ENCODE assay signal across 21 cellular contexts in genomic region chr3:7401418-7401817, GRCh38.
DNase-seq lines count a peak whose midpoint lies in the region; ATAC-seq, FAIRE-seq and TF ChIP-seq lines count a peak whose summit lies in the region.
"Had no signal": no experiment of that assay in that cellular context is flagged by ENCODE, and none has a peak within 500 bp of the region (broad histone marks: within the 10 kb centered on the region; RNA-seq: fewer than 3 reads in every experiment).

No MANE protein-coding gene starts in this region.

- intact Hi-C loops in IMR-90 (cut with micrococcal nuclease) (no loop called here), K562 (cut with micrococcal nuclease) (no loop called here), heart right ventricle (cut with DNase I) (no loop called here)

- no peak overlapping the region for H3K14ac ChIP-seq in IMR-90 (replicated peaks; ENCODE audit: low read depth, low read length)

- no peak overlapping the region for H2BK20ac ChIP-seq in IMR-90 (ENCODE audit: low read depth, low read length)

- no peak overlapping the region for H2AFZ ChIP-seq in IMR-90 (replicated peaks; ENCODE audit: low read length, poor library complexity)
- no peak overlapping the region for H2AFZ ChIP-seq in K562 (ENCODE audit: low read depth, low read length)

- TF ChIP-seq RAD21 in A549 (conservative IDR thresholded peaks at IDR 0.05 in 1 of 2, IDR thresholded peaks at IDR 0.05 in 1 of 2) (no peak), IMR-90 (IDR thresholded peaks at IDR 0.05; ENCODE audit: low read length) (no peak), K562 (CRISPR knock-in tag; conservative IDR thresholded peaks at IDR 0.05 in 1 of 2, IDR thresholded peaks at IDR 0.05 in 1 of 2) (no peak)

- POLR2A ChIA-PET in A549 (lab: Yijun Ruan, JAX) (no interaction called here), IMR-90 (lab: Charles Lee; ENCODE audit: unreplicated experiment) (no interaction called here), K562 (lab: Yijun Ruan, JAX) (no interaction called here)

- TF ChIP-seq CTCF in A549 (IDR thresholded peaks at IDR 0.05), result no peak
- no peak for TF ChIP-seq CTCF in IMR-90 (conservative IDR thresholded peaks at IDR 0.05; ENCODE audit: low read depth, low read length)
- no peak for TF ChIP-seq CTCF in K562 (IDR thresholded peaks at IDR 0.05 in 2 of 3, conservative IDR thresholded peaks at IDR 0.05 in 1 of 3; ENCODE audit: insufficient read depth in 2 of 3, low read depth in 1 of 3, low read length in 3 of 3)
- TF ChIP-seq CTCF in heart right ventricle (IDR thresholded peaks at IDR 0.05), result no peak

- CTCF ChIA-PET in A549 (lab: Yijun Ruan, JAX), result no interaction called here
- CTCF ChIA-PET in IMR-90 (lab: Yijun Ruan, JAX), result no interaction called here
- CTCF ChIA-PET in K562 (lab: Yijun Ruan, JAX; ENCODE audit: low intra/inter-chr PET ratio), result no interaction called here

- dilution Hi-C loops in IMR-90 (cut with HindIII; ENCODE audit: low sequenced_read_pairs, unreplicated experiment), result no loop called here

- no peaks in the 10 kb centered on the region for H3K79me2 ChIP-seq in K562 (ENCODE audit: control insufficient read depth, insufficient read depth, low read length)

- no peak overlapping the region for H3K4ac ChIP-seq in IMR-90 (ENCODE audit: low read depth, low read length)

- H3K56ac ChIP-seq in IMR-90 (ENCODE audit: extremely low read depth, insufficient read depth, low read length), result no peak overlapping the region

- no peak overlapping the region for H2AK5ac ChIP-seq in IMR-90 (ENCODE audit: low read depth, low read length)

- no peaks in the 10 kb centered on the region for H3K4me1 ChIP-seq in A549
- no peaks in the 10 kb centered on the region for H3K4me1 ChIP-seq in IMR-90 (ENCODE audit: control insufficient read depth, insufficient read depth, low read length)
- H3K4me1 ChIP-seq in K562 (replicated peaks in 1 of 2; ENCODE audit: control insufficient read depth in 2 of 2, insufficient read depth in 2 of 2, low read length in 2 of 2), result no peaks in the 10 kb centered on the region
- no peaks in the 10 kb centered on the region for H3K4me1 ChIP-seq in heart right ventricle
- H3K4me1 ChIP-seq: BLaER1 treated with 17β-estradiol and CSF1 and Interleukin-3, amounts not matched to agents 10 nM and 100 nM; Caco-2 had no signal

- no peak overlapping the region for H3K18ac ChIP-seq in IMR-90 (ENCODE audit: low read depth, low read length)

- H3K27ac ChIP-seq in A549, result no peak overlapping the region
- H3K27ac ChIP-seq in IMR-90 (ENCODE audit: insufficient read depth, low read length), result no peak overlapping the region
- H3K27ac ChIP-seq in K562 (ENCODE audit: extremely low read depth, low read depth, low read length), result no peak overlapping the region
- no peak overlapping the region for H3K27ac ChIP-seq in heart right ventricle
- H3K27ac ChIP-seq: BLaER1 treated with 17β-estradiol and CSF1 and Interleukin-3, amounts not matched to agents 10 nM and 100 nM; C4-2B had no signal

- TF ChIP-seq POLR2A in A549 (IDR thresholded peaks at IDR 0.05; ENCODE audit: low read length) (no peak), IMR-90 (IDR thresholded peaks at IDR 0.05; ENCODE audit: low read depth, low read length) (no peak), K562 (conservative IDR thresholded peaks at IDR 0.05) (no peak)

- H4K20me1 ChIP-seq in IMR-90 (ENCODE audit: insufficient read depth, low read length) (no peaks in the 10 kb centered on the region), K562 (replicated peaks; ENCODE audit: control insufficient read depth, insufficient read depth, low read length) (no peaks in the 10 kb centered on the region)
- H4K20me1 ChIP-seq: BLaER1 treated with 17β-estradiol and CSF1 and Interleukin-3, amounts not matched to agents 10 nM and 100 nM had no signal

- H3K9ac ChIP-seq in IMR-90 (ENCODE audit: low read depth, low read length) (no peak overlapping the region), K562 (ENCODE audit: insufficient read depth in 1 of 2, low read depth in 2 of 2, low read length in 2 of 2) (no peak overlapping the region)
- H3K9ac ChIP-seq: BLaER1 treated with 17β-estradiol and CSF1 and Interleukin-3, amounts not matched to agents 10 nM and 100 nM had no signal

- TF ChIP-seq EP300 in A549 (IDR thresholded peaks at IDR 0.05) (no peak), K562 (IDR thresholded peaks at IDR 0.05; ENCODE audit: low read length) (no peak)

- no TSS peak for BruUV-seq in IMR-90 (replicated peaks; lab: Mats Ljungman, UMichigan)
- no TSS peak for BruUV-seq in K562 (replicated peaks; lab: Mats Ljungman, UMichigan)

- no peak overlapping the region for H2BK5ac ChIP-seq in IMR-90 (ENCODE audit: low read depth, low read length, poor library complexity, severe bottlenecking)

- H3K4me2 ChIP-seq in A549 (no peak overlapping the region), IMR-90 (ENCODE audit: low read depth, low read length) (no peak overlapping the region), K562 (ENCODE audit: insufficient read depth, low read length) (no peak overlapping the region)
- H3K4me2 ChIP-seq: BLaER1 treated with 17β-estradiol and CSF1 and Interleukin-3, amounts not matched to agents 10 nM and 100 nM had no signal

- no peak overlapping the region for H4K91ac ChIP-seq in IMR-90 (ENCODE audit: insufficient read depth, low read depth, low read length)

- whole genome bisulfite sequencing in A549 (ENCODE audit: missing lambda C conversion rate), result 29% methylated on average over 1 of the region's 1 CpG
- WGBS in IMR-90 (ENCODE audit: extremely low coverage in 2 of 2, insufficient read length in 1 of 2), 2 experiments, result no CpG with 5 or more reads among the region's 1 CpG
- 0% methylated on average over 1 of the region's 1 CpG for WGBS in K562 (ENCODE audit: insufficient coverage, low coverage, missing lambda C conversion rate)
- 89 to 93% methylated on average over 1 of the region's 1 CpG for WGBS in heart right ventricle, 2 donors

- no peak overlapping the region for H2BK15ac ChIP-seq in IMR-90 (ENCODE audit: low read depth, low read length)

- no peak overlapping the region for H2AK9ac ChIP-seq in IMR-90 (replicated peaks; ENCODE audit: low read depth, low read length, poor library complexity)

- H3K9me1 ChIP-seq in IMR-90 (ENCODE audit: insufficient read depth, low read length), result no peaks in the 10 kb centered on the region
- no peaks in the 10 kb centered on the region for H3K9me1 ChIP-seq in K562 (ENCODE audit: control insufficient read depth, insufficient read depth, low read length)

- in situ Hi-C loops in IMR-90 (cut with MboI; ENCODE audit: low sequenced_read_pairs) (no loop called here), K562 (cut with MboI) (no loop called here)

- H3K4me3 ChIP-seq in A549 (no peak overlapping the region), IMR-90 (ENCODE audit: insufficient read depth, low read depth, low read length) (no peak overlapping the region), K562 (no peak overlapping the region), heart right ventricle (no peak overlapping the region)
- H3K4me3 ChIP-seq: BLaER1 treated with 17β-estradiol and CSF1 and Interleukin-3, amounts not matched to agents 10 nM and 100 nM had no signal

- DNase-seq in A549 (ENCODE audit: low read depth in 1 of 2, low spot score in 1 of 2) (no peak), IMR-90 (no peak), K562 (ENCODE audit: extremely low read depth in 1 of 4, low spot score in 3 of 4) (no peak), D341Med (ENCODE audit: low spot score) (no peak), heart right ventricle (no peak)
- DNase-seq: 8988T; AML-193; Caco-2; Calu3; CD4-positive, alpha-beta T cell; CD8-positive, alpha-beta T cell; DMS 273 treated with DMSO at 0.1 percent for 48 hours; DMS79 treated with DMSO at 0.1 percent for 48 hours; GF-D8 had no signal

- no peak overlapping the region for H4K5ac ChIP-seq in IMR-90 (ENCODE audit: low read depth, low read length)

- H3K9me3 ChIP-seq in A549, result no peaks in the 10 kb centered on the region
- H3K9me3 ChIP-seq in IMR-90 (ENCODE audit: control insufficient read depth, insufficient read depth, low read length), result peaks cover 6% of the 10 kb centered on the region
- H3K9me3 ChIP-seq in K562 (replicated peaks; ENCODE audit: control insufficient read depth, insufficient read depth, low read depth, low read length), result no peaks in the 10 kb centered on the region
- H3K9me3 ChIP-seq in heart right ventricle, result no peaks in the 10 kb centered on the region
- H3K9me3 ChIP-seq: BLaER1 treated with 17β-estradiol and CSF1 and Interleukin-3, amounts not matched to agents 10 nM and 100 nM; Caco-2 had no signal

- no peaks in the 10 kb centered on the region for H3K79me1 ChIP-seq in IMR-90 (ENCODE audit: low read depth in 1 of 2, low read length in 2 of 2)

- H3K27me3 ChIP-seq in IMR-90 (ENCODE audit: control insufficient read depth, insufficient read depth, low read length), result no peaks in the 10 kb centered on the region
- H3K27me3 ChIP-seq in K562 (ENCODE audit: control insufficient read depth in 2 of 2, insufficient read depth in 2 of 2, low read length in 2 of 2), result no peaks in the 10 kb centered on the region
- no peaks in the 10 kb centered on the region for H3K27me3 ChIP-seq in heart right ventricle
- H3K27me3 ChIP-seq: BLaER1 treated with 17β-estradiol and CSF1 and Interleukin-3, amounts not matched to agents 10 nM and 100 nM had no signal

- FAIRE-seq in A549 (lab: Jason Lieb, UNC), result no peak
- FAIRE-seq in K562 (lab: Jason Lieb, UNC), result no peak
- FAIRE-seq: A204.1, G401.6, GM12891, GM18507 had no signal

- no peaks in the 10 kb centered on the region for H3K36me3 ChIP-seq in IMR-90 (ENCODE audit: control insufficient read depth, insufficient read depth, low read length)
- no peaks in the 10 kb centered on the region for H3K36me3 ChIP-seq in K562 (ENCODE audit: control insufficient read depth, insufficient read depth, low read length)
- no peaks in the 10 kb centered on the region for H3K36me3 ChIP-seq in heart right ventricle
- H3K36me3 ChIP-seq: BLaER1 treated with 17β-estradiol and CSF1 and Interleukin-3, amounts not matched to agents 10 nM and 100 nM had no signal

- H3K23ac ChIP-seq in IMR-90 (ENCODE audit: low read depth, low read length), result no peak overlapping the region

- H2BK120ac ChIP-seq in IMR-90 (ENCODE audit: low read depth, low read length), result no peak overlapping the region

- H4K8ac ChIP-seq in IMR-90 (ENCODE audit: low read depth in 2 of 2, low read length in 2 of 2), result no peak overlapping the region

- no peak for ATAC-seq in A549
- ATAC-seq in IMR-90 (ENCODE audit: low read depth), result no peak
- no peak for ATAC-seq in K562
- no peak for ATAC-seq in heart right ventricle
- ATAC-seq in SK-N-SH treated with all-trans-retinoic acid at 6 μM for 48 hours, result no peak
- ATAC-seq: CD8-positive, alpha-beta T cell had no signal

TF ChIP-seq in A549, 52 proteins besides CTCF, POLR2A, EP300 and RAD21 (continues in another document):
- TF ChIP-seq MAFK (IDR thresholded peaks at IDR 0.05; ENCODE audit: partially characterized antibody), result peak; percentile 44

TF ChIP-seq in IMR-90, 13 proteins besides CTCF, POLR2A, EP300 and RAD21:
- TF ChIP-seq NFE2L2 (IDR thresholded peaks at IDR 0.05; ENCODE audit: low read depth, low read length), result no peak
- TF ChIP-seq MAFK (IDR thresholded peaks at IDR 0.05; ENCODE audit: low read depth, low read length), result peak; percentile 48
TF ChIP-seq in IMR-90: peak in this region for 1.

TF ChIP-seq in K562, 482 proteins besides CTCF, POLR2A, EP300 and RAD21 (continues in another document):
- no peak for TF ChIP-seq POLR3A (IDR thresholded peaks at IDR 0.05; ENCODE audit: borderline replicate concordance, extremely low read depth, insufficient read depth, insufficient read length)

Comparison
In these comparisons a context has a peak if more than half of its experiments do, and no peak if none do; other contexts are left out.
1. Of the 35 proteins assayed by ChIP-seq in both K562 and A549: peak only in K562: none; only in A549: MAFK; in both: none; in neither: 34.